16 cellular contexts compared by ENCODE assay signal in genomic region chr22:35608088-35608487, GRCh38. TPM values are rescaled to one million over a fixed set of nuclear protein-coding genes. Genes with fewer than 3 reads are reported as not detected.
A peak's percentile ranks its signal among the peaks of the same experiment; 100 is the strongest.
DNase-seq lines count a peak whose midpoint lies in the region; ATAC-seq and TF ChIP-seq lines count a peak whose summit lies in the region.
"Had no signal": no experiment of that assay in that cellular context is flagged by ENCODE, and none has a peak within 500 bp of the region (broad histone marks: within the 10 kb centered on the region; RNA-seq: fewer than 3 reads in every experiment).

No MANE protein-coding gene starts in this region.

- no peak overlapping the region for H3K9ac ChIP-seq in BLaER1 treated with 17β-estradiol and CSF1 and Interleukin-3, amounts not matched to agents 10 nM and 100 nM

- TF ChIP-seq CTCF in psoas muscle (IDR thresholded peaks at IDR 0.05), result no peak

- H3K4me3 ChIP-seq in BLaER1 treated with 17β-estradiol and CSF1 and Interleukin-3, amounts not matched to agents 10 nM and 100 nM, result no peak overlapping the region
- no peak overlapping the region for H3K4me3 ChIP-seq in psoas muscle

- H3K36me3 ChIP-seq in BLaER1 treated with 17β-estradiol and CSF1 and Interleukin-3, amounts not matched to agents 10 nM and 100 nM, result no peaks in the 10 kb centered on the region
- H3K36me3 ChIP-seq in psoas muscle (ENCODE audit: insufficient read depth in 1 of 2, low read depth in 1 of 2), result peaks cover 0 to 40% of the 10 kb centered on the region in 2 donors

- peaks cover 62 to 100% (median 84%) of the 10 kb centered on the region in 10 experiments for H3K4me1 ChIP-seq in BLaER1 treated with 17β-estradiol and CSF1 and Interleukin-3, amounts not matched to agents 10 nM and 100 nM
- peaks cover 65% of the 10 kb centered on the region for H3K4me1 ChIP-seq in psoas muscle

- peak overlapping the region in 3 of 11 experiments; percentile 24 to 87 (median 85); a peak in 4 of 22 replicates for H3K27ac ChIP-seq in BLaER1 treated with 17β-estradiol and CSF1 and Interleukin-3, amounts not matched to agents 10 nM and 100 nM
- H3K27ac ChIP-seq in psoas muscle, result peak overlapping the region; percentile 87
- H3K27ac ChIP-seq: C4-2B had no signal

- 25 to 44% (median 34%) methylated on average over 11 of the region's 11 CpGs for WGBS in psoas muscle, 3 donors

- H3K9me3 ChIP-seq in BLaER1 treated with 17β-estradiol and CSF1 and Interleukin-3, amounts not matched to agents 10 nM and 100 nM (replicated peaks in 1 of 11), result no peaks in the 10 kb centered on the region
- H3K9me3 ChIP-seq in psoas muscle, result no peaks in the 10 kb centered on the region

- ATAC-seq in psoas muscle (peak; percentile 36 to 68 (median 62)), GM18907 (IDR thresholded peaks at IDR 0.05; ENCODE audit: unreplicated experiment) (no peak)

- no peaks in the 10 kb centered on the region for H3K27me3 ChIP-seq in BLaER1 treated with 17β-estradiol and CSF1 and Interleukin-3, amounts not matched to agents 10 nM and 100 nM
- no peaks in the 10 kb centered on the region for H3K27me3 ChIP-seq in psoas muscle (ENCODE audit: insufficient read depth in 3 of 3, low read length in 2 of 3)

- no peaks in the 10 kb centered on the region for H4K20me1 ChIP-seq in BLaER1 treated with 17β-estradiol and CSF1 and Interleukin-3, amounts not matched to agents 10 nM and 100 nM

- DNase-seq in RPMI7951 (ENCODE audit: low read depth), result peak; percentile 83
- DNase-seq in fibroblast of gingiva (ENCODE audit: low read depth), result peak; percentile 67
- peak; percentile 57 to 82 for DNase-seq in psoas muscle
- DNase-seq in NK-92 (lab: John Stamatoyannopoulos, UW; ENCODE audit: unreplicated experiment), result no peak
- DNase-seq in inferior parietal cortex (ENCODE audit: extremely low spot score), result no peak
- DNase-seq: DMS79 treated with DMSO at 0.1 percent for 48 hours, H7, IMR-90, NCI-H1417 treated with DMSO at 0.1 percent for 48 hours, NCI-H1930, NCI-H226, NCI-H526 had no signal

- intact Hi-C loops in psoas muscle (cut with DNase I), result no loop called here

- peak overlapping the region; percentile 14 to 90 (median 79); a peak in 20 of 22 replicates for H3K4me2 ChIP-seq in BLaER1 treated with 17β-estradiol and CSF1 and Interleukin-3, amounts not matched to agents 10 nM and 100 nM

RNA-seq across cellular contexts. Expression of gene MB, which starts 9.0 kb away (rescaled TPM):
- total RNA-seq in RPMI7951 (2014; rRNA removed; shearing (Covaris generic)), result 1.3 and 2.3 TPM in 2 replicates
- 1,000 to 10,000 TPM; 6,836 to 9,981 (median 8,612) TPM for total RNA-seq in psoas muscle
- polyA plus RNA-seq in psoas muscle, result over 10,000 TPM in 2 of 3 donors, 1,000 to 10,000 TPM in 1; 9,385 to 12,606 (median 10,019) TPM
- total RNA-seq: IMR-90, MCF 10A had no signal
- polyA plus RNA-seq: IMR-90 had no signal

RNA-seq across cellular contexts. Expression of gene APOL6, which starts 40.2 kb away (rescaled TPM):
- 16.2 and 17.8 TPM in 2 replicates for total RNA-seq in RPMI7951 (2014; rRNA removed; shearing (Covaris generic))
- 1 to 10 TPM; 1.8 to 9.5 (median 6.1) TPM for total RNA-seq in psoas muscle
- polyA plus RNA-seq in psoas muscle, result 1 to 10 TPM in 2 of 3 donors, under 1 TPM in 1; 0.87 to 2.4 (median 1.0) TPM

Comparison
In these comparisons a context has a peak if more than half of its experiments do, and no peak if none do; other contexts are left out.
1. DNase-seq: peak in RPMI7951 (single experiment), fibroblast of gingiva (single experiment) and psoas muscle (2 of 2); none in NK-92 (single experiment) and inferior parietal cortex (single experiment).
2. RNA of gene MB, which starts 9.0 kb away (total RNA-seq): 6,836 to 9,981 TPM in psoas muscle; 1.3 to 2.3 TPM in RPMI7951; every median in the first group is over 1,000 times any median in the second.